Comparison of ENCODE assay signal across 8 cellular contexts in the genomic region with DNA sequence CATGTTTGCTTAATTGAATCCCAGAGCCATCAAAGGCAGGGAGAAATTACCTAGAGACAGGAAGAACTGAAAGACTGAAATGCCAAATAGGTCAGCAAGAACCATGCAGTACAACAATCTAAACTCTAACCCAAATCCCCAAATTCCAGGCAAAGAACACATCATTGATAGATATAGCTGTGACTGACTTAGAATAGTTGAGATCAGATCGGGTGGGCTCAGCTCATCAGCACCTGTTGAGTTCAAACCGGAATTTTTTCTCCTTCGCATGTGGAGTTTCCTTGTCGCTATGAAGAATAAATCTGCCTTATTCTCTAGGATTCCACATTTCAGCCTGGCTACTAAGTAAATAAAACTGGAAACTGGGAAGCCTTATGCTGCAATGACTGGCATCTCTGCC. TPM values are rescaled to one million over a fixed set of nuclear protein-coding genes. Genes with fewer than 3 reads are reported as not detected.
DNase-seq lines count a peak whose midpoint lies in the region; ATAC-seq and TF ChIP-seq lines count a peak whose summit lies in the region.

No MANE protein-coding gene starts in this region.

- H3K4me3 ChIP-seq in brain microvascular endothelial cell (ENCODE audit: low read depth, low read length) (peak overlapping the region; percentile 83), mesodermal cell (ENCODE audit: extremely low read depth, insufficient read depth, low read length, poor library complexity, severe bottlenecking) (peak overlapping the region; percentile 80)

- peaks cover 9% of the 10 kb centered on the region for H3K36me3 Mint-ChIP-seq in activated naive CD4-positive, alpha-beta T cell treated with anti-CD3 and anti-CD28 coated beads for 36 hours (ENCODE audit: low read depth)
- H3K36me3 Mint-ChIP-seq in type B pancreatic cell: peaks cover 9% of the 10 kb centered on the region

- intact Hi-C loops in activated naive CD4-positive, alpha-beta T cell treated with anti-CD3 and anti-CD28 coated beads for 36 hours (cut with micrococcal nuclease): no loop called here

- H3K27ac ChIP-seq in brain microvascular endothelial cell (no peak overlapping the region), mesodermal cell (ENCODE audit: low read depth, low read length, severe bottlenecking) (no peak overlapping the region)

- DNase-seq in activated naive CD4-positive, alpha-beta T cell treated with anti-CD3 and anti-CD28 coated beads for 36 hours: no peak
- DNase-seq in activated naive CD4-positive, alpha-beta T cell treated with Interleukin-2 at 50 U/mL for 16 hours: no peak
- no peak for DNase-seq in brain microvascular endothelial cell
- DNase-seq in type B pancreatic cell (ENCODE audit: extremely low spot score, unreplicated experiment): no peak
- DNase-seq in activated gamma-delta T cell (lab: John Stamatoyannopoulos, UW): no peak
- no peak for DNase-seq in LoVo (ENCODE audit: low spot score)

- 82 to 84% methylated on average over 3 to 4 of the region's 4 CpGs for WGBS in mesodermal cell (ENCODE audit: insufficient coverage in 2 of 2), 2 experiments

- H3K4me1 ChIP-seq in mesodermal cell (ENCODE audit: control insufficient read depth, insufficient read depth, low read length, poor library complexity, severe bottlenecking): peaks cover 23% of the 10 kb centered on the region

- in situ Hi-C loops in brain microvascular endothelial cell (cut with HindIII; ENCODE audit: low pct_ligation_motif_present, low sequenced_read_pairs): no loop called here

- H3K36me3 ChIP-seq in brain microvascular endothelial cell (replicated peaks) (no peaks in the 10 kb centered on the region), mesodermal cell (ENCODE audit: control insufficient read depth, insufficient read depth, low read length) (peaks cover 15% of the 10 kb centered on the region)

- H3K9me3 ChIP-seq in mesodermal cell (ENCODE audit: control insufficient read depth, low read length): no peaks in the 10 kb centered on the region

- H3K4me1 Mint-ChIP-seq in activated naive CD4-positive, alpha-beta T cell treated with anti-CD3 and anti-CD28 coated beads for 36 hours (ENCODE audit: low read depth): peaks cover 40% of the 10 kb centered on the region
- peaks cover 39% of the 10 kb centered on the region for H3K4me1 Mint-ChIP-seq in type B pancreatic cell (ENCODE audit: unreplicated experiment)

- H3K4me3 Mint-ChIP-seq in activated naive CD4-positive, alpha-beta T cell treated with anti-CD3 and anti-CD28 coated beads for 36 hours: peak overlapping the region; percentile 97
- H3K4me3 Mint-ChIP-seq in type B pancreatic cell: peak overlapping the region; percentile 100

- no peaks in the 10 kb centered on the region for H3K27me3 ChIP-seq in brain microvascular endothelial cell (replicated peaks)

- H3K27me3 Mint-ChIP-seq in activated naive CD4-positive, alpha-beta T cell treated with anti-CD3 and anti-CD28 coated beads for 36 hours (ENCODE audit: low read depth): no peaks in the 10 kb centered on the region
- H3K27me3 Mint-ChIP-seq in type B pancreatic cell: no peaks in the 10 kb centered on the region

- H3K27ac Mint-ChIP-seq in activated naive CD4-positive, alpha-beta T cell treated with anti-CD3 and anti-CD28 coated beads for 36 hours: no peak overlapping the region
- H3K27ac Mint-ChIP-seq in type B pancreatic cell: peak overlapping the region; percentile 96

- H3K9me3 Mint-ChIP-seq in activated naive CD4-positive, alpha-beta T cell treated with anti-CD3 and anti-CD28 coated beads for 36 hours: no peaks in the 10 kb centered on the region
- no peaks in the 10 kb centered on the region for H3K9me3 Mint-ChIP-seq in type B pancreatic cell

- ATAC-seq in HG03565 (IDR thresholded peaks at IDR 0.05; ENCODE audit: unreplicated experiment): no peak

- TF ChIP-seq CTCF in brain microvascular endothelial cell (IDR thresholded peaks at IDR 0.05; ENCODE audit: low read depth, low read length, missing control alignments) (no peak), type B pancreatic cell (conservative IDR thresholded peaks at IDR 0.05) (no peak)

- CTCF ChIA-PET in activated naive CD4-positive, alpha-beta T cell treated with anti-CD3 and anti-CD28 coated beads for 36 hours (lab: Charles Lee): interaction anchor here (0.6 to 1.2 kb wide), 3 partner anchors 23 to 37 kb away, joined by 3 to 4 read pairs (median 3); no protein-coding TSS in a partner anchor

RNA-seq across cellular contexts. Expression of a gene that starts 1.4 kb away (rescaled TPM):
- 1 to 10 TPM; 4.6 to 4.7 TPM for total RNA-seq in activated naive CD4-positive, alpha-beta T cell treated with anti-CD3 and anti-CD28 coated beads for 36 hours
- 22.6 TPM for polyA plus RNA-seq in mesodermal cell (2013, experiment 1 of 2)
- 23.4 TPM for polyA plus RNA-seq in mesodermal cell (2013, experiment 2 of 2)
- total RNA-seq in type B pancreatic cell (ENCODE audit: low replicate concordance): 15.2 and 21.5 TPM in 2 replicates

RNA-seq across cellular contexts. Expression of a gene that starts 1.8 kb away (rescaled TPM):
- total RNA-seq in activated naive CD4-positive, alpha-beta T cell treated with anti-CD3 and anti-CD28 coated beads for 36 hours: 100 to 1,000 TPM; 118 to 122 TPM
- 153 TPM for polyA plus RNA-seq in mesodermal cell (2013, experiment 1 of 2)
- polyA plus RNA-seq in mesodermal cell (2013, experiment 2 of 2): 137 TPM
- 73.3 and 89.8 TPM in 2 replicates for total RNA-seq in type B pancreatic cell (ENCODE audit: low replicate concordance)
